Comparison of ENCODE assay signal across 2 cellular contexts in genomic region chr1:114093624-114094302, GRCh38.
TF ChIP-seq lines count a peak whose summit lies in the region.

No MANE protein-coding gene starts in this region.

TF ChIP-seq in IMR-90, 13 proteins besides CTCF, POLR2A, EP300 and RAD21 (continued from another document):
- no peak for TF ChIP-seq ELK1 (IDR thresholded peaks at IDR 0.05; ENCODE audit: borderline replicate concordance, low read depth, low read length)

TF ChIP-seq in WTC11, 78 proteins besides CTCF, POLR2A, EP300 and RAD21 (continued from another document):
- no peak for TF ChIP-seq ZNF281 (CRISPR knock-in tag; IDR thresholded peaks at IDR 0.05)
- TF ChIP-seq, protein P1, sequence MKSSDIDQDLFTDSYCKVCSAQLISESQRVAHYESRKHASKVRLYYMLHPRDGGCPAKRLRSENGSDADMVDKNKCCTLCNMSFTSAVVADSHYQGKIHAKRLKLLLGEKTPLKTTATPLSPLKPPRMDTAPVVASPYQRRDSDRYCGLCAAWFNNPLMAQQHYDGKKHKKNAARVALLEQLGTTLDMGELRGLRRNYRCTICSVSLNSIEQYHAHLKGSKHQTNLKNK (CRISPR knock-in tag; IDR thresholded peaks at IDR 0.05), result no peak
- no peak for TF ChIP-seq NFYB (CRISPR knock-in tag; conservative IDR thresholded peaks at IDR 0.05; ENCODE audit: low read depth)
- TF ChIP-seq, protein P2, sequence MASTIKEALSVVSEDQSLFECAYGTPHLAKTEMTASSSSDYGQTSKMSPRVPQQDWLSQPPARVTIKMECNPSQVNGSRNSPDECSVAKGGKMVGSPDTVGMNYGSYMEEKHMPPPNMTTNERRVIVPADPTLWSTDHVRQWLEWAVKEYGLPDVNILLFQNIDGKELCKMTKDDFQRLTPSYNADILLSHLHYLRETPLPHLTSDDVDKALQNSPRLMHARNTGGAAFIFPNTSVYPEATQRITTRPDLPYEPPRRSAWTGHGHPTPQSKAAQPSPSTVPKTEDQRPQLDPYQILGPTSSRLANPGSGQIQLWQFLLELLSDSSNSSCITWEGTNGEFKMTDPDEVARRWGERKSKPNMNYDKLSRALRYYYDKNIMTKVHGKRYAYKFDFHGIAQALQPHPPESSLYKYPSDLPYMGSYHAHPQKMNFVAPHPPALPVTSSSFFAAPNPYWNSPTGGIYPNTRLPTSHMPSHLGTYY (CRISPR knock-in tag; IDR thresholded peaks at IDR 0.05), result no peak
- TF ChIP-seq GRHL2 (CRISPR knock-in tag; IDR thresholded peaks at IDR 0.05; ENCODE audit: insufficient replicate concordance, severe bottlenecking), result no peak
